In the genomic region with DNA sequence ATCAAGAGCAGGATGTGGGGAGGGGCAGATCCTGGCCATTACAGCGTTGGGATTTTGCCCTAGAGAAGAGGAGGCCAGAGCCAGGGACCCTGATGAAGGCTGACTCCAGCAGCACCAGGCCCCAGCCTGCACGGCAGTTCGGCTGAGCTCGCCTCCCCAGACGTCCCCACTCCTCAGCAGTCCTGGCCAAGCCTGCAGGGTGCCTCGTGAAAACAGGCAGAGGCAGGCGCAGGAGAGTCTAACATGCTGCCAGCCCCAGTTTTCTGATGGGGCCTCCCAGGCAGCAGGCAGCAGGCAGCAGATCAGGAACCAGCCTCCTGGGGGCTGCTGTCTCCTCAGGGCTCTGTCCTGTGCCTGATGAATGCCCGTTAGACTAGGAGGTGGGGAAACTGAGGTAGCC, we compare ENCODE assay signal across 19 cellular contexts. TPM values are rescaled to one million over a fixed set of nuclear protein-coding genes. Genes with fewer than 3 reads are reported as not detected.
DNase-seq lines count a peak whose midpoint lies in the region; ATAC-seq, FAIRE-seq and TF ChIP-seq lines count a peak whose summit lies in the region.
"Had no signal": no experiment of that assay in that cellular context is flagged by ENCODE, and none has a peak within 500 bp of the region (broad histone marks: within the 10 kb centered on the region; RNA-seq: fewer than 3 reads in every experiment).

No MANE protein-coding gene starts in this region.

- TF ChIP-seq EP300 in HepG2 (IDR thresholded peaks at IDR 0.05; ENCODE audit: low read depth in 2 of 2, low read length in 2 of 2) (no peak), HepG2 (CRISPR knock-in tag; IDR thresholded peaks at IDR 0.05; ENCODE audit: borderline replicate concordance) (no peak)

- no peak overlapping the region for H2AFZ ChIP-seq in HepG2 (ENCODE audit: low read length)

- no peak for FAIRE-seq in HepG2 (lab: Jason Lieb, UNC)
- FAIRE-seq: A549, GM19239, K562 had no signal

- intact Hi-C loops in HepG2 (cut with micrococcal nuclease; ENCODE audit: unreplicated experiment): no loop called here
- intact Hi-C loops in right lobe of liver (cut with DNase I): no loop called here
- intact Hi-C loops in prostate gland (cut with DNase I): no loop called here
- intact Hi-C loops in adrenal gland (cut with DNase I): no loop called here

- H3K27ac ChIP-seq in HepG2 (ENCODE audit: extremely low read length, insufficient read depth, low read length) (no peak overlapping the region), right lobe of liver (no peak overlapping the region), foreskin keratinocyte (no peak overlapping the region), prostate gland (no peak overlapping the region), adrenal gland (no peak overlapping the region)
- H3K27ac ChIP-seq: A549, C4-2B had no signal

- CTCF ChIA-PET in HepG2 (lab: Yijun Ruan, JAX; ENCODE audit: low intra/inter-chr PET ratio, low total read pairs): no interaction called here

- peak; percentile 55 for ATAC-seq in HepG2
- no peak for ATAC-seq in right lobe of liver
- peak; percentile 12 for ATAC-seq in foreskin keratinocyte
- no peak for ATAC-seq in omental fat pad (ENCODE audit: low FRiP score)
- ATAC-seq: K562 had no signal

- H3K9me3 ChIP-seq in HepG2 (ENCODE audit: low read length) (no peaks in the 10 kb centered on the region), right lobe of liver (no peaks in the 10 kb centered on the region), prostate gland (no peaks in the 10 kb centered on the region), adrenal gland (replicated peaks in 1 of 3) (no peaks in the 10 kb centered on the region)
- H3K9me3 ChIP-seq: A549, HAP-1 had no signal

- in situ Hi-C loops in HepG2 (cut with HindIII; ENCODE audit: extremely low pct_ligation_motif_present, low pct_unique_long_range_greater_than_20kb): no loop called here

- H3K27me3 ChIP-seq in HepG2 (ENCODE audit: control insufficient read depth in 1 of 2, insufficient read depth in 2 of 2, low read length in 2 of 2): peaks cover 7 to 83% of the 10 kb centered on the region in 2 experiments; a peak in 4 of 5 replicates
- no peaks in the 10 kb centered on the region for H3K27me3 ChIP-seq in right lobe of liver
- peaks cover 61% of the 10 kb centered on the region for H3K27me3 ChIP-seq in foreskin keratinocyte
- H3K27me3 ChIP-seq in prostate gland (replicated peaks; ENCODE audit: insufficient read depth): no peaks in the 10 kb centered on the region
- H3K27me3 ChIP-seq in adrenal gland: no peaks in the 10 kb centered on the region

- no peak for TF ChIP-seq RAD21 in HepG2 (CRISPR knock-in tag; IDR thresholded peaks at IDR 0.05)

- TF ChIP-seq POLR2A in HepG2 (IDR thresholded peaks at IDR 0.05; ENCODE audit: insufficient read depth in 1 of 2, low read depth in 2 of 2, low read length in 2 of 2) (no peak), right lobe of liver (IDR thresholded peaks at IDR 0.05) (no peak), prostate gland (IDR thresholded peaks at IDR 0.05) (no peak), adrenal gland (IDR thresholded peaks at IDR 0.05) (no peak)

- no peaks in the 10 kb centered on the region for H3K79me2 ChIP-seq in HepG2 (ENCODE audit: insufficient read depth, low read length)

- H3K4me1 ChIP-seq in HepG2 (ENCODE audit: insufficient read depth, low read length): no peaks in the 10 kb centered on the region
- no peaks in the 10 kb centered on the region for H3K4me1 ChIP-seq in right lobe of liver
- H3K4me1 ChIP-seq in foreskin keratinocyte: no peaks in the 10 kb centered on the region
- H3K4me1 ChIP-seq in prostate gland (replicated peaks): no peaks in the 10 kb centered on the region
- H3K4me1 ChIP-seq in adrenal gland (replicated peaks in 1 of 2): no peaks in the 10 kb centered on the region
- H3K4me1 ChIP-seq: A549, HAP-1 had no signal

- BruUV-seq in HepG2 (replicated peaks; lab: Mats Ljungman, UMichigan): no TSS peak

- TF ChIP-seq CTCF in HepG2 (CRISPR knock-in tag; IDR thresholded peaks at IDR 0.05) (no peak), right lobe of liver (IDR thresholded peaks at IDR 0.05) (no peak), foreskin keratinocyte (conservative IDR thresholded peaks at IDR 0.05) (no peak), prostate gland (IDR thresholded peaks at IDR 0.05) (no peak), omental fat pad (IDR thresholded peaks at IDR 0.05) (no peak), adrenal gland (IDR thresholded peaks at IDR 0.05) (no peak)

- H3K4me3 ChIP-seq in HepG2 (replicated peaks in 1 of 3; ENCODE audit: insufficient read depth in 1 of 3, low read depth in 2 of 3, low read length in 3 of 3): no peak overlapping the region
- no peak overlapping the region for H3K4me3 ChIP-seq in right lobe of liver
- H3K4me3 ChIP-seq in prostate gland: no peak overlapping the region
- H3K4me3 ChIP-seq in adrenal gland: no peak overlapping the region
- H3K4me3 ChIP-seq: A549, HAP-1, K562 had no signal

- POLR2A ChIA-PET in HepG2 (lab: Yijun Ruan, JAX): no interaction called here

- 7% methylated on average over 6 of the region's 8 CpGs for WGBS in HepG2 (ENCODE audit: low lambda C conversion rate)
- WGBS in right lobe of liver (ENCODE audit: insufficient coverage, low coverage, low lambda C conversion rate, missing lambda C conversion rate): 67% methylated on average over 4 of the region's 8 CpGs
- WGBS in prostate gland: 39% methylated on average over 8 of the region's 8 CpGs
- 66 to 89% (median 85%) methylated on average over 4 to 8 of the region's 8 CpGs for WGBS in adrenal gland, 4 donors

- H4K20me1 ChIP-seq in HepG2 (ENCODE audit: insufficient read depth, low read length): no peaks in the 10 kb centered on the region

- H3K4me2 ChIP-seq in HepG2 (ENCODE audit: low read depth, low read length): no peak overlapping the region
- H3K4me2 ChIP-seq: A549 had no signal

- H3K36me3 ChIP-seq in HepG2 (replicated peaks in 1 of 2; ENCODE audit: control insufficient read depth in 1 of 2, insufficient read depth in 2 of 2, low read length in 2 of 2) (no peaks in the 10 kb centered on the region), right lobe of liver (no peaks in the 10 kb centered on the region), prostate gland (no peaks in the 10 kb centered on the region), adrenal gland (replicated peaks in 1 of 2) (no peaks in the 10 kb centered on the region)
- H3K36me3 ChIP-seq: HAP-1 had no signal

- DNase-seq in HepG2 (ENCODE audit: low spot score) (no peak), right lobe of liver (no peak), foreskin keratinocyte (peak in 1 of 2 donors; percentile 3), prostate gland (ENCODE audit: low spot score) (peak; percentile 47), SW480 (ENCODE audit: low spot score) (no peak), omental fat pad (ENCODE audit: low spot score) (no peak), adrenal gland (no peak)
- DNase-seq: DMS53; MV-4-11; NCI-H1417; NCI-H1930; NCI-H446 treated with DMSO at 0.1 percent for 48 hours; NK-92 treated with Interleukin-12 subunit alpha and Interleukin-12 subunit beta, amount 100 ng/mL, for 24 hours; OCI-M1 had no signal

- H3K9ac ChIP-seq in HepG2 (ENCODE audit: insufficient read depth, low read depth, low read length): no peak overlapping the region

TF ChIP-seq in HepG2, 621 proteins besides CTCF, POLR2A, EP300 and RAD21 (continues in another document):
- TF ChIP-seq NR2F2 (IDR thresholded peaks at IDR 0.05; ENCODE audit: borderline replicate concordance, low read depth): no peak

RNA-seq across cellular contexts. Expression of a gene that starts 19.7 kb away (rescaled TPM):
- total RNA-seq in HepG2 (2016; rRNA removed; fragmentation: Illumina TruSeq; extraction: Trizol) (not detected in 2 replicates), right lobe of liver (under 1 TPM; 0.09 to 0.73 (median 0.48) TPM), foreskin keratinocyte (0.44 TPM in 1 of 2 replicates, not detected in the other), prostate gland (10 to 100 TPM in 1 of 2 donors, 1 to 10 TPM in 1; 3.8 to 16.4 TPM), omental fat pad (1 to 10 TPM; 1.3 to 2.4 (median 1.4) TPM), adrenal gland (1 to 10 TPM; 1.6 to 4.5 (median 2.7) TPM)
- not detected in 2 replicates for total RNA-seq in HepG2 (2016; cell fraction: cytosol; rRNA removed; fragmentation: Illumina TruSeq; extraction: Trizol; ENCODE audit: low read depth)
- total RNA-seq in HepG2 (2016; cell fraction: insoluble cytoplasmic fraction; rRNA removed; fragmentation: Illumina TruSeq; extraction: Trizol): not detected in 2 replicates
- not detected in 2 replicates for total RNA-seq in HepG2 (2016; cell fraction: membrane; rRNA removed; fragmentation: Illumina TruSeq; extraction: Trizol)
- not detected in 2 replicates for total RNA-seq in HepG2 (2016; cell fraction: nucleus; rRNA removed; fragmentation: Illumina TruSeq; extraction: Trizol)
- polyA plus RNA-seq in HepG2 (2011; rRNA removed) (not detected in 2 replicates), foreskin keratinocyte (0.18 TPM in 1 of 2 replicates, not detected in the other), adrenal gland (1 to 10 TPM in 2 of 3 donors, under 1 TPM in 1; 0.51 to 2.7 (median 1.7) TPM)
- polyA plus RNA-seq in HepG2 (2011; cell fraction: cytosol; rRNA removed): not detected in 2 replicates
- polyA plus RNA-seq in HepG2 (2011; cell fraction: nucleus; rRNA removed): not detected in 2 replicates
- polyA plus RNA-seq in HepG2 (2012): not detected in 2 replicates
- polyA plus RNA-seq in HepG2 (2016; cell fraction: cytosol; fragmentation: Illumina TruSeq; extraction: Trizol; ENCODE audit: low read depth): not detected in 2 replicates
- polyA plus RNA-seq in HepG2 (2016; cell fraction: insoluble cytoplasmic fraction; fragmentation: Illumina TruSeq; extraction: Trizol; ENCODE audit: low read depth): not detected in 2 replicates
- polyA plus RNA-seq in HepG2 (2016; cell fraction: membrane; fragmentation: Illumina TruSeq; extraction: Trizol; ENCODE audit: low read depth): not detected in 2 replicates
- not detected in 2 replicates for polyA plus RNA-seq in HepG2 (2016; cell fraction: nucleus; fragmentation: Illumina TruSeq; extraction: Trizol; ENCODE audit: insufficient read depth, low read depth)
- polyA minus RNA-seq in HepG2 (2011; rRNA and poly(A)+ RNA removed; ENCODE audit: low replicate concordance): 0.98 TPM in 1 of 2 replicates, not detected in the other
- polyA minus RNA-seq in HepG2 (2011; cell fraction: cytosol; rRNA and poly(A)+ RNA removed): not detected in 2 replicates
- polyA minus RNA-seq in HepG2 (2011; cell fraction: nucleus; rRNA and poly(A)+ RNA removed): not detected in 2 replicates
- polyA plus RNA-seq: K562 had no signal

Comparison
In these comparisons a context has a peak if more than half of its experiments do, and no peak if none do; other contexts are left out.
1. ATAC-seq: peak in HepG2 (single experiment) and foreskin keratinocyte (single experiment); none in right lobe of liver (0 of 4) and omental fat pad (single experiment).